10 cellular contexts compared by ENCODE assay signal in genomic region chr20:51889466-51889865, GRCh38.
"Had no signal": no experiment of that assay in that cellular context is flagged by ENCODE, and none has a peak within 500 bp of the region (broad histone marks: within the 10 kb centered on the region; RNA-seq: fewer than 3 reads in every experiment).

No MANE protein-coding gene starts in this region.

- H3K27me3 ChIP-seq: transverse colon had no signal

- H3K4me1 ChIP-seq: transverse colon had no signal

- H3K4me1 Mint-ChIP-seq: activated CD4-positive, alpha-beta memory T cell treated with anti-CD3 and anti-CD28 coated beads, Interleukin-2, amount 10 ng/mL, durations not matched to agents 7 days and 5 days had no signal

- H3K4me3 Mint-ChIP-seq: activated CD4-positive, alpha-beta memory T cell treated with anti-CD3 and anti-CD28 coated beads, Interleukin-2, amount 10 ng/mL, durations not matched to agents 7 days and 5 days; activated T-cell treated with anti-CD3 and anti-CD28 coated beads, Interleukin-2, amount 50 U/mL, for 24 hours; natural killer cell treated with Interleukin-12 subunit alpha and Interleukin-12 subunit beta and Interleukin-15 and Interleukin-18, amount 100 ng/mL, for 72 hours had no signal

- H3K36me3 Mint-ChIP-seq: natural killer cell treated with Interleukin-12 subunit alpha and Interleukin-12 subunit beta and Interleukin-15 and Interleukin-18, amount 100 ng/mL, for 72 hours had no signal

- H3K27me3 Mint-ChIP-seq: activated CD4-positive, alpha-beta memory T cell treated with anti-CD3 and anti-CD28 coated beads, Interleukin-2, amount 10 ng/mL, durations not matched to agents 7 days and 5 days had no signal

- H3K27ac Mint-ChIP-seq: activated CD4-positive, alpha-beta memory T cell treated with anti-CD3 and anti-CD28 coated beads, Interleukin-2, amount 10 ng/mL, durations not matched to agents 7 days and 5 days; activated T-cell treated with anti-CD3 and anti-CD28 coated beads, Interleukin-2, amount 50 U/mL, for 24 hours; natural killer cell treated with Interleukin-12 subunit alpha and Interleukin-12 subunit beta and Interleukin-15 and Interleukin-18, amount 100 ng/mL, for 72 hours had no signal

- H3K27ac ChIP-seq: transverse colon had no signal

- DNase-seq: activated CD4-positive, alpha-beta memory T cell treated with anti-CD3 and anti-CD28 coated beads, Interleukin-2, amount 10 ng/mL, durations not matched to agents 7 days and 5 days; activated naive CD4-positive, alpha-beta T cell treated with anti-CD3 and anti-CD28 coated beads, Interleukin-2, amount 50 U/mL, for 16 hours; activated T-cell treated with anti-CD3 and anti-CD28 coated beads, Interleukin-2, amount 50 U/mL, for 24 hours; head of caudate nucleus; kidney; left ventricle myocardium superior; stimulated activated naive CD8-positive, alpha-beta T cell treated with anti-CD3 and anti-CD28 coated beads, Interleukin-15, Interleukin-2, amounts not matched to agents 100 U/mL and 50 U/mL, for 24 hours; T-helper 1 cell; transverse colon had no signal

- H3K9me3 ChIP-seq: transverse colon had no signal

- H3K9me3 Mint-ChIP-seq: activated CD4-positive, alpha-beta memory T cell treated with anti-CD3 and anti-CD28 coated beads, Interleukin-2, amount 10 ng/mL, durations not matched to agents 7 days and 5 days; activated T-cell treated with anti-CD3 and anti-CD28 coated beads, Interleukin-2, amount 50 U/mL, for 24 hours; natural killer cell treated with Interleukin-12 subunit alpha and Interleukin-12 subunit beta and Interleukin-15 and Interleukin-18, amount 100 ng/mL, for 72 hours had no signal

- H3K36me3 ChIP-seq: transverse colon had no signal

- H3K4me3 ChIP-seq: transverse colon had no signal
